In the genomic region with DNA sequence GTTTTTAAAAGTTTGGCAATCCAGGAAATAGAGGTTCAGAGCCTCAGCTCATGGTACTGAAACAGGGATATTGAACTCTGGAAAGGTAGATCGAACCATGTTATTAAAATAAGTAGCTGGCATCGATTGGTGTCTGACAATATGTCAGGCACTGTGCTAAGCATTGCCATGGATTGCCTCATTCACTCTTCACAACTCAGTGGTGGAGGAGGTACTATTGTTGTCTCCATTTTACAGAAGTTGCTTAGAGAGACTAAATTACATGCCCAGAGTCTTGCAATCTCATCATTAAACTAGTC, we compare ENCODE assay signal across 2 cellular contexts.
TF ChIP-seq lines count a peak whose summit lies in the region.

No MANE protein-coding gene starts in this region.

TF ChIP-seq in GM23338, 12 proteins besides CTCF, POLR2A, EP300 and RAD21 (continued from another document):
- TF ChIP-seq ZNF114 (CRISPR knock-in tag; IDR thresholded peaks at IDR 0.05), result no peak

TF ChIP-seq in K562, 482 proteins besides CTCF, POLR2A, EP300 and RAD21 (continued from another document and continues in another):
- TF ChIP-seq JUND (IDR thresholded peaks at IDR 0.05; ENCODE audit: borderline replicate concordance, low read depth, low read length) (peak; percentile 55), JUND (tag; IDR thresholded peaks at IDR 0.05; ENCODE audit: borderline replicate concordance, low read depth, low read length) (0 out of 3 replicates have a peak, but pooled peaks have one; percentile 23), ZNF175 (CRISPR knock-in tag; IDR thresholded peaks at IDR 0.05; ENCODE audit: low read depth) (peak; percentile 94), ZFX (CRISPR knock-in tag; IDR thresholded peaks at IDR 0.05) (no peak), CHD2 (IDR thresholded peaks at IDR 0.05; ENCODE audit: low read depth, low read length) (no peak), ZNF766 (CRISPR knock-in tag; conservative IDR thresholded peaks at IDR 0.05) (peak; percentile 89), ZZZ3 (IDR thresholded peaks at IDR 0.05) (no peak), ILF3 (IDR thresholded peaks at IDR 0.05; ENCODE audit: borderline replicate concordance) (no peak), HOXB6 (CRISPR knock-in tag; IDR thresholded peaks at IDR 0.05; ENCODE audit: borderline replicate concordance) (no peak), ZKSCAN8 (CRISPR knock-in tag; IDR thresholded peaks at IDR 0.05) (no peak; the same call in 1 of the 2 replicates), GTF2F1 (IDR thresholded peaks at IDR 0.05; ENCODE audit: low read depth, low read length) (no peak), EWSR1 (IDR thresholded peaks at IDR 0.05; ENCODE audit: borderline replicate concordance, low read depth, partially characterized antibody) (no peak), FUS (optimal IDR thresholded peaks at IDR 0.05; ENCODE audit: low read depth, low read length) (no peak), ZBTB5 (IDR thresholded peaks at IDR 0.05) (no peak), POLR3G (IDR thresholded peaks at IDR 0.05; ENCODE audit: extremely low read depth, insufficient read length, insufficient replicate concordance) (no peak), CBX2 (IDR thresholded peaks at IDR 0.05; ENCODE audit: insufficient read depth, low read length, poor library complexity, severe bottlenecking) (no peak), ZNF699 (CRISPR knock-in tag; IDR thresholded peaks at IDR 0.05; ENCODE audit: insufficient replicate concordance) (no peak), RBFOX2 (IDR thresholded peaks at IDR 0.05; ENCODE audit: low read depth, low read length) (no peak), ZNF586 (CRISPR knock-in tag; conservative IDR thresholded peaks at IDR 0.05) (no peak), MAFK (IDR thresholded peaks at IDR 0.05; ENCODE audit: low read length) (no peak), BDP1 (IDR thresholded peaks at IDR 0.05; ENCODE audit: insufficient read depth, insufficient read length) (no peak), SREBF1 (IDR thresholded peaks at IDR 0.05; ENCODE audit: borderline replicate concordance, low read depth, low read length) (no peak), HDGF (IDR thresholded peaks at IDR 0.05) (no peak), RFX5 (IDR thresholded peaks at IDR 0.05; ENCODE audit: low read depth, low read length) (no peak), PPARD (CRISPR knock-in tag; IDR thresholded peaks at IDR 0.05) (no peak), CREM (IDR thresholded peaks at IDR 0.05; ENCODE audit: low read depth) (no peak), ZNF23 (CRISPR knock-in tag; IDR thresholded peaks at IDR 0.05) (no peak), ETV5 (CRISPR knock-in tag; IDR thresholded peaks at IDR 0.05; ENCODE audit: low read depth) (no peak), FOXJ2 (tag; IDR thresholded peaks at IDR 0.05) (no peak), RB1 (IDR thresholded peaks at IDR 0.05; ENCODE audit: low read depth) (no peak), ZNF431 (CRISPR knock-in tag; IDR thresholded peaks at IDR 0.05) (no peak), ZNF512 (tag; IDR thresholded peaks at IDR 0.05) (no peak), ASH1L (IDR thresholded peaks at IDR 0.05; ENCODE audit: borderline replicate concordance, low read depth, partially characterized antibody) (no peak), ID3 (CRISPR knock-in tag; IDR thresholded peaks at IDR 0.05) (no peak), ID3 (tag; IDR thresholded peaks at IDR 0.05) (no peak), ZNF57 (CRISPR knock-in tag; IDR thresholded peaks at IDR 0.05) (no peak), LARP7 (IDR thresholded peaks at IDR 0.05) (no peak), ZNF780A (CRISPR knock-in tag; IDR thresholded peaks at IDR 0.05) (no peak), YY1 (IDR thresholded peaks at IDR 0.05; ENCODE audit: borderline replicate concordance in 1 of 3, control insufficient read depth in 1 of 3, extremely low read depth in 1 of 3, insufficient read depth in 3 of 3, insufficient read length in 1 of 3, insufficient replicate concordance in 2 of 3, low read depth in 1 of 3, low read length in 2 of 3) (no peak), ZNF561 (CRISPR knock-in tag; conservative IDR thresholded peaks at IDR 0.05) (0 out of 2 replicates have a peak, but pooled peaks have one; percentile 38), RBM25 (IDR thresholded peaks at IDR 0.05; ENCODE audit: low read depth, low read length, severe bottlenecking) (no peak), NCOA2 (IDR thresholded peaks at IDR 0.05; ENCODE audit: partially characterized antibody in 2 of 2) (no peak), HNRNPL (IDR thresholded peaks at IDR 0.05; ENCODE audit: low read depth, low read length) (no peak)
- TF ChIP-seq, protein P1, sequence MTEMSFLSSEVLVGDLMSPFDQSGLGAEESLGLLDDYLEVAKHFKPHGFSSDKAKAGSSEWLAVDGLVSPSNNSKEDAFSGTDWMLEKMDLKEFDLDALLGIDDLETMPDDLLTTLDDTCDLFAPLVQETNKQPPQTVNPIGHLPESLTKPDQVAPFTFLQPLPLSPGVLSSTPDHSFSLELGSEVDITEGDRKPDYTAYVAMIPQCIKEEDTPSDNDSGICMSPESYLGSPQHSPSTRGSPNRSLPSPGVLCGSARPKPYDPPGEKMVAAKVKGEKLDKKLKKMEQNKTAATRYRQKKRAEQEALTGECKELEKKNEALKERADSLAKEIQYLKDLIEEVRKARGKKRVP (CRISPR knock-in tag; IDR thresholded peaks at IDR 0.05), result peak; percentile 83
- TF ChIP-seq, protein P2, sequence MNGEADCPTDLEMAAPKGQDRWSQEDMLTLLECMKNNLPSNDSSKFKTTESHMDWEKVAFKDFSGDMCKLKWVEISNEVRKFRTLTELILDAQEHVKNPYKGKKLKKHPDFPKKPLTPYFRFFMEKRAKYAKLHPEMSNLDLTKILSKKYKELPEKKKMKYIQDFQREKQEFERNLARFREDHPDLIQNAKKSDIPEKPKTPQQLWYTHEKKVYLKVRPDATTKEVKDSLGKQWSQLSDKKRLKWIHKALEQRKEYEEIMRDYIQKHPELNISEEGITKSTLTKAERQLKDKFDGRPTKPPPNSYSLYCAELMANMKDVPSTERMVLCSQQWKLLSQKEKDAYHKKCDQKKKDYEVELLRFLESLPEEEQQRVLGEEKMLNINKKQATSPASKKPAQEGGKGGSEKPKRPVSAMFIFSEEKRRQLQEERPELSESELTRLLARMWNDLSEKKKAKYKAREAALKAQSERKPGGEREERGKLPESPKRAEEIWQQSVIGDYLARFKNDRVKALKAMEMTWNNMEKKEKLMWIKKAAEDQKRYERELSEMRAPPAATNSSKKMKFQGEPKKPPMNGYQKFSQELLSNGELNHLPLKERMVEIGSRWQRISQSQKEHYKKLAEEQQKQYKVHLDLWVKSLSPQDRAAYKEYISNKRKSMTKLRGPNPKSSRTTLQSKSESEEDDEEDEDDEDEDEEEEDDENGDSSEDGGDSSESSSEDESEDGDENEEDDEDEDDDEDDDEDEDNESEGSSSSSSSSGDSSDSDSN (IDR thresholded peaks at IDR 0.05; ENCODE audit: borderline replicate concordance in 1 of 2, low read depth in 2 of 2, low read length in 2 of 2), result no peak
- TF ChIP-seq, protein P3, sequence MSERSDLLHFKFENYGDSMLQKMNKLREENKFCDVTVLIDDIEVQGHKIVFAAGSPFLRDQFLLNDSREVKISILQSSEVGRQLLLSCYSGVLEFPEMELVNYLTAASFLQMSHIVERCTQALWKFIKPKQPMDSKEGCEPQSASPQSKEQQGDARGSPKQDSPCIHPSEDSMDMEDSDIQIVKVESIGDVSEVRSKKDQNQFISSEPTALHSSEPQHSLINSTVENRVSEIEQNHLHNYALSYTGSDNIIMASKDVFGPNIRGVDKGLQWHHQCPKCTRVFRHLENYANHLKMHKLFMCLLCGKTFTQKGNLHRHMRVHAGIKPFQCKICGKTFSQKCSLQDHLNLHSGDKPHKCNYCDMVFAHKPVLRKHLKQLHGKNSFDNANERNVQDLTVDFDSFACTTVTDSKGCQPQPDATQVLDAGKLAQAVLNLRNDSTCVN (CRISPR knock-in tag; IDR thresholded peaks at IDR 0.05), result no peak
- TF ChIP-seq, protein P4, sequence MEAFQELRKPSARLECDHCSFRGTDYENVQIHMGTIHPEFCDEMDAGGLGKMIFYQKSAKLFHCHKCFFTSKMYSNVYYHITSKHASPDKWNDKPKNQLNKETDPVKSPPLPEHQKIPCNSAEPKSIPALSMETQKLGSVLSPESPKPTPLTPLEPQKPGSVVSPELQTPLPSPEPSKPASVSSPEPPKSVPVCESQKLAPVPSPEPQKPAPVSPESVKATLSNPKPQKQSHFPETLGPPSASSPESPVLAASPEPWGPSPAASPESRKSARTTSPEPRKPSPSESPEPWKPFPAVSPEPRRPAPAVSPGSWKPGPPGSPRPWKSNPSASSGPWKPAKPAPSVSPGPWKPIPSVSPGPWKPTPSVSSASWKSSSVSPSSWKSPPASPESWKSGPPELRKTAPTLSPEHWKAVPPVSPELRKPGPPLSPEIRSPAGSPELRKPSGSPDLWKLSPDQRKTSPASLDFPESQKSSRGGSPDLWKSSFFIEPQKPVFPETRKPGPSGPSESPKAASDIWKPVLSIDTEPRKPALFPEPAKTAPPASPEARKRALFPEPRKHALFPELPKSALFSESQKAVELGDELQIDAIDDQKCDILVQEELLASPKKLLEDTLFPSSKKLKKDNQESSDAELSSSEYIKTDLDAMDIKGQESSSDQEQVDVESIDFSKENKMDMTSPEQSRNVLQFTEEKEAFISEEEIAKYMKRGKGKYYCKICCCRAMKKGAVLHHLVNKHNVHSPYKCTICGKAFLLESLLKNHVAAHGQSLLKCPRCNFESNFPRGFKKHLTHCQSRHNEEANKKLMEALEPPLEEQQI (IDR thresholded peaks at IDR 0.05), result no peak
- TF ChIP-seq, protein P5, sequence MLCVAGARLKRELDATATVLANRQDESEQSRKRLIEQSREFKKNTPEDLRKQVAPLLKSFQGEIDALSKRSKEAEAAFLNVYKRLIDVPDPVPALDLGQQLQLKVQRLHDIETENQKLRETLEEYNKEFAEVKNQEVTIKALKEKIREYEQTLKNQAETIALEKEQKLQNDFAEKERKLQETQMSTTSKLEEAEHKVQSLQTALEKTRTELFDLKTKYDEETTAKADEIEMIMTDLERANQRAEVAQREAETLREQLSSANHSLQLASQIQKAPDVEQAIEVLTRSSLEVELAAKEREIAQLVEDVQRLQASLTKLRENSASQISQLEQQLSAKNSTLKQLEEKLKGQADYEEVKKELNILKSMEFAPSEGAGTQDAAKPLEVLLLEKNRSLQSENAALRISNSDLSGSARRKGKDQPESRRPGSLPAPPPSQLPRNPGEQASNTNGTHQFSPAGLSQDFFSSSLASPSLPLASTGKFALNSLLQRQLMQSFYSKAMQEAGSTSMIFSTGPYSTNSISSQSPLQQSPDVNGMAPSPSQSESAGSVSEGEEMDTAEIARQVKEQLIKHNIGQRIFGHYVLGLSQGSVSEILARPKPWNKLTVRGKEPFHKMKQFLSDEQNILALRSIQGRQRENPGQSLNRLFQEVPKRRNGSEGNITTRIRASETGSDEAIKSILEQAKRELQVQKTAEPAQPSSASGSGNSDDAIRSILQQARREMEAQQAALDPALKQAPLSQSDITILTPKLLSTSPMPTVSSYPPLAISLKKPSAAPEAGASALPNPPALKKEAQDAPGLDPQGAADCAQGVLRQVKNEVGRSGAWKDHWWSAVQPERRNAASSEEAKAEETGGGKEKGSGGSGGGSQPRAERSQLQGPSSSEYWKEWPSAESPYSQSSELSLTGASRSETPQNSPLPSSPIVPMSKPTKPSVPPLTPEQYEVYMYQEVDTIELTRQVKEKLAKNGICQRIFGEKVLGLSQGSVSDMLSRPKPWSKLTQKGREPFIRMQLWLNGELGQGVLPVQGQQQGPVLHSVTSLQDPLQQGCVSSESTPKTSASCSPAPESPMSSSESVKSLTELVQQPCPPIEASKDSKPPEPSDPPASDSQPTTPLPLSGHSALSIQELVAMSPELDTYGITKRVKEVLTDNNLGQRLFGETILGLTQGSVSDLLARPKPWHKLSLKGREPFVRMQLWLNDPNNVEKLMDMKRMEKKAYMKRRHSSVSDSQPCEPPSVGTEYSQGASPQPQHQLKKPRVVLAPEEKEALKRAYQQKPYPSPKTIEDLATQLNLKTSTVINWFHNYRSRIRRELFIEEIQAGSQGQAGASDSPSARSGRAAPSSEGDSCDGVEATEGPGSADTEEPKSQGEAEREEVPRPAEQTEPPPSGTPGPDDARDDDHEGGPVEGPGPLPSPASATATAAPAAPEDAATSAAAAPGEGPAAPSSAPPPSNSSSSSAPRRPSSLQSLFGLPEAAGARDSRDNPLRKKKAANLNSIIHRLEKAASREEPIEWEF (CRISPR knock-in tag; IDR thresholded peaks at IDR 0.05), result no peak
- TF ChIP-seq, protein P6, sequence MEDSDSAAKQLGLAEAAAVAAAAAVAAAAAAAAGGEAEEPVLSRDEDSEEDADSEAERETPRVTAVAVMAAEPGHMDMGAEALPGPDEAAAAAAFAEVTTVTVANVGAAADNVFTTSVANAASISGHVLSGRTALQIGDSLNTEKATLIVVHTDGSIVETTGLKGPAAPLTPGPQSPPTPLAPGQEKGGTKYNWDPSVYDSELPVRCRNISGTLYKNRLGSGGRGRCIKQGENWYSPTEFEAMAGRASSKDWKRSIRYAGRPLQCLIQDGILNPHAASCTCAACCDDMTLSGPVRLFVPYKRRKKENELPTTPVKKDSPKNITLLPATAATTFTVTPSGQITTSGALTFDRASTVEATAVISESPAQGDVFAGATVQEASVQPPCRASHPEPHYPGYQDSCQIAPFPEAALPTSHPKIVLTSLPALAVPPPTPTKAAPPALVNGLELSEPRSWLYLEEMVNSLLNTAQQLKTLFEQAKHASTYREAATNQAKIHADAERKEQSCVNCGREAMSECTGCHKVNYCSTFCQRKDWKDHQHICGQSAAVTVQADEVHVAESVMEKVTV (CRISPR knock-in tag; IDR thresholded peaks at IDR 0.05), result no peak
